20 cellular contexts compared by ENCODE assay signal in genomic region chr14:100038065-100038464, GRCh38.
"Had no signal": no experiment of that assay in that cellular context is flagged by ENCODE, and none has a peak within 500 bp of the region (broad histone marks: within the 10 kb centered on the region; RNA-seq: fewer than 3 reads in every experiment).

No MANE protein-coding gene starts in this region.

- ATAC-seq: effector memory CD8-positive, alpha-beta T cell; gastrocnemius medialis; lower lobe of right lung; psoas muscle; right lobe of liver; stimulated activated effector memory CD8-positive, alpha-beta T cell treated with anti-CD3 and anti-CD28 coated beads, Interleukin-12 subunit alpha, Interleukin-12 subunit beta, amount 100 ng/mL, for 72 hours; stimulated activated naive CD8-positive, alpha-beta T cell treated with anti-CD3 and anti-CD28 coated beads, Interleukin-15, Interleukin-2, amounts not matched to agents 100 U/mL and 50 U/mL, for 24 hours had no signal

- DNase-seq: effector memory CD8-positive, alpha-beta T cell; gastrocnemius medialis; glutamatergic neuron; left ventricle myocardium inferior; lower lobe of right lung; mesenchymal stem cell; naive B cell; occipital lobe; psoas muscle; retina; right lobe of liver; stimulated activated CD4-positive, alpha-beta T cell treated with anti-CD3 and anti-CD28 coated beads, Interleukin-4, amount 100 ng/mL, for 1 hour; stimulated activated CD8-positive, alpha-beta memory T cell treated with anti-CD3 and anti-CD28 coated beads, Interleukin-4, amount 100 ng/mL, for 48 hours; stimulated activated naive CD8-positive, alpha-beta T cell treated with anti-CD3 and anti-CD28 coated beads, Interleukin-15, Interleukin-2, amounts not matched to agents 100 U/mL and 50 U/mL, for 24 hours had no signal

- H3K36me3 Mint-ChIP-seq: naive B cell; stimulated activated effector memory CD8-positive, alpha-beta T cell treated with anti-CD3 and anti-CD28 coated beads, Interleukin-12 subunit alpha, Interleukin-12 subunit beta, amount 100 ng/mL, for 72 hours had no signal

- H2AFZ ChIP-seq: parathyroid adenoma had no signal

- H3K36me3 ChIP-seq: esophagus muscularis mucosa, gastrocnemius medialis, left ventricle myocardium inferior, lower lobe of right lung, right lobe of liver, tibial nerve had no signal

- H3K9me3 Mint-ChIP-seq: effector memory CD8-positive, alpha-beta T cell; naive B cell; nephron; stimulated activated effector memory CD8-positive, alpha-beta T cell treated with anti-CD3 and anti-CD28 coated beads, Interleukin-12 subunit alpha, Interleukin-12 subunit beta, amount 100 ng/mL, for 72 hours had no signal

- H3K9me3 ChIP-seq: esophagus muscularis mucosa, gastrocnemius medialis, left ventricle myocardium inferior, lower lobe of right lung, psoas muscle, right lobe of liver, tibial nerve had no signal

- H3K27me3 ChIP-seq: esophagus muscularis mucosa, gastrocnemius medialis, right lobe of liver, tibial nerve had no signal

- H3K4me1 ChIP-seq: gastrocnemius medialis had no signal

- H3K4me3 ChIP-seq: esophagus muscularis mucosa, gastrocnemius medialis, left ventricle myocardium inferior, lower lobe of right lung, psoas muscle, right lobe of liver, tibial nerve had no signal

- H3K27me3 Mint-ChIP-seq: effector memory CD8-positive, alpha-beta T cell; naive B cell had no signal

- H3K9ac ChIP-seq: parathyroid adenoma had no signal

- H3K4me1 Mint-ChIP-seq: naive B cell; stimulated activated effector memory CD8-positive, alpha-beta T cell treated with anti-CD3 and anti-CD28 coated beads, Interleukin-12 subunit alpha, Interleukin-12 subunit beta, amount 100 ng/mL, for 72 hours had no signal

- H3K27ac Mint-ChIP-seq: effector memory CD8-positive, alpha-beta T cell; stimulated activated effector memory CD8-positive, alpha-beta T cell treated with anti-CD3 and anti-CD28 coated beads, Interleukin-12 subunit alpha, Interleukin-12 subunit beta, amount 100 ng/mL, for 72 hours had no signal

- H3K4me3 Mint-ChIP-seq: effector memory CD8-positive, alpha-beta T cell; nephron; stimulated activated effector memory CD8-positive, alpha-beta T cell treated with anti-CD3 and anti-CD28 coated beads, Interleukin-12 subunit alpha, Interleukin-12 subunit beta, amount 100 ng/mL, for 72 hours had no signal

- H3K27ac ChIP-seq: epithelial cell of prostate, esophagus muscularis mucosa, gastrocnemius medialis, left ventricle myocardium inferior, lower lobe of right lung, parathyroid adenoma, psoas muscle, right lobe of liver, tibial nerve had no signal
